Comparison of ENCODE assay signal across 8 cellular contexts in genomic region chr12:72271741-72272661, GRCh38. TPM values are rescaled to one million over a fixed set of nuclear protein-coding genes. Genes with fewer than 3 reads are reported as not detected.
DNase-seq lines count a peak whose midpoint lies in the region; ATAC-seq and TF ChIP-seq lines count a peak whose summit lies in the region.

Gene TRHDE (plus strand): TSS chr12:72272370. CDS start chr12:72272644, 274 bp downstream.

- peaks cover 26% of the 10 kb centered on the region for H3K4me1 ChIP-seq in mammary epithelial cell (ENCODE audit: insufficient read depth, low read length)

- peak; percentile 90 for DNase-seq in DMS53 (lab: John Stamatoyannopoulos, UW)
- DNase-seq in MG63, result peak; percentile 73
- DNase-seq in mammary epithelial cell, result peak; percentile 64
- DNase-seq in iris pigment epithelial cell (ENCODE audit: low read depth), result peak; percentile 74
- DNase-seq in NCI-H1048 (lab: John Stamatoyannopoulos, UW), result no peak
- DNase-seq in amniotic stem cell (lab: John Stamatoyannopoulos, UW), result no peak

- peak within 1 kb of the TSS; percentile 68 for H3K4me3 ChIP-seq in MG63
- H3K4me3 ChIP-seq in mammary epithelial cell (replicated peaks in 1 of 3; ENCODE audit: insufficient read depth in 1 of 3, low read depth in 2 of 3, low read length in 3 of 3), result peak within 1 kb of the TSS; percentile 72 to 85 (median 77)
- peak within 1 kb of the TSS; percentile 31 to 54 (median 39) for H3K4me3 ChIP-seq in skin epidermis

- in situ Hi-C loops in mammary epithelial cell (cut with MboI; ENCODE audit: low sequenced_read_pairs in 2 of 2), result loop anchor here in 1 of 2 donors (5.0 kb wide), 1 partner anchor 255 kb away; no protein-coding TSS in a partner anchor

- peak within 1 kb of the TSS; percentile 79 for H3K4me2 ChIP-seq in mammary epithelial cell (ENCODE audit: insufficient read depth, low read depth, low read length)

- TF ChIP-seq CTCF in mammary epithelial cell (conservative IDR thresholded peaks at IDR 0.05 in 1 of 2, IDR thresholded peaks at IDR 0.05 in 1 of 2; ENCODE audit: extremely low read depth in 1 of 2, insufficient read depth in 1 of 2, low read depth in 1 of 2, low read length in 2 of 2), result no peak

- ATAC-seq in GM18517 (IDR thresholded peaks at IDR 0.05; ENCODE audit: unreplicated experiment), result no peak

- no peaks in the 10 kb centered on the region for H3K27me3 ChIP-seq in MG63
- H3K27me3 ChIP-seq in mammary epithelial cell (ENCODE audit: insufficient read depth, low read length), result no peaks in the 10 kb centered on the region

- H4K20me1 ChIP-seq in mammary epithelial cell (ENCODE audit: insufficient read depth, low read length), result no peaks in the 10 kb centered on the region

- H3K36me3 ChIP-seq in MG63 (no peaks in the 10 kb centered on the region), mammary epithelial cell (ENCODE audit: insufficient read depth, low read length) (peaks cover 3% of the 10 kb centered on the region)

- 4% methylated on average over 15 of the region's 81 CpGs for WGBS in mammary epithelial cell (ENCODE audit: low coverage, missing lambda C conversion rate)

- H3K9ac ChIP-seq in mammary epithelial cell (ENCODE audit: insufficient read depth, low read length), result peak within 1 kb of the TSS; percentile 77

- H3K27ac ChIP-seq in mammary epithelial cell (ENCODE audit: insufficient read depth, low read depth, low read length) (peak within 1 kb of the TSS; percentile 79), skin epidermis (peak within 1 kb of the TSS in 8 of 21 experiments; percentile 2 to 74 (median 44))

- peaks cover 92% of the 10 kb centered on the region for H3K79me2 ChIP-seq in mammary epithelial cell (ENCODE audit: insufficient read depth, low read length)

- dilution Hi-C loops in mammary epithelial cell (cut with HindIII; ENCODE audit: low sequenced_read_pairs), result no loop called here

- no TSS peak for BruUV-seq in mammary epithelial cell (replicated peaks; lab: Mats Ljungman, UMichigan)

- intact Hi-C loops in mammary epithelial cell (cut with micrococcal nuclease), result no loop called here

- CTCF ChIA-PET in mammary epithelial cell (lab: Charles Lee; ENCODE audit: low non-redundant PET), result interaction anchor here (0.6 kb wide), 1 partner anchor 305 kb away, joined by 3 read pairs; no protein-coding TSS in a partner anchor

- H2AFZ ChIP-seq in mammary epithelial cell (ENCODE audit: low read depth, low read length), result peak within 1 kb of the TSS; percentile 94

- H3K9me3 ChIP-seq in MG63 (no peaks in the 10 kb centered on the region), mammary epithelial cell (replicated peaks; ENCODE audit: insufficient read depth, low read length) (no peaks in the 10 kb centered on the region)

RNA-seq across cellular contexts. Expression of gene TRHDE, which starts in this region (rescaled TPM):
- 0.22 and 5.0 TPM in 2 replicates for total RNA-seq in MG63 (2014; rRNA removed; shearing (Covaris generic); ENCODE audit: low replicate concordance)
- 1 to 10 TPM in 1 of 2 donors, under 1 TPM in 1; 0.17 to 5.2 TPM for total RNA-seq in mammary epithelial cell
- 3.9 TPM for polyA plus RNA-seq in mammary epithelial cell
- polyA minus RNA-seq in mammary epithelial cell, result 10.2 TPM

Comparison
In these comparisons a context has a peak if more than half of its experiments do, and no peak if none do; other contexts are left out.
1. DNase-seq: peak in DMS53 (single experiment), MG63 (single experiment), mammary epithelial cell (single experiment) and iris pigment epithelial cell (single experiment); none in NCI-H1048 (single experiment) and amniotic stem cell (single experiment).
2. Peak in every context shown above with its lines, with median percentiles within 50 percentile points of each other: H3K4me3 ChIP-seq.